In the genomic region with DNA sequence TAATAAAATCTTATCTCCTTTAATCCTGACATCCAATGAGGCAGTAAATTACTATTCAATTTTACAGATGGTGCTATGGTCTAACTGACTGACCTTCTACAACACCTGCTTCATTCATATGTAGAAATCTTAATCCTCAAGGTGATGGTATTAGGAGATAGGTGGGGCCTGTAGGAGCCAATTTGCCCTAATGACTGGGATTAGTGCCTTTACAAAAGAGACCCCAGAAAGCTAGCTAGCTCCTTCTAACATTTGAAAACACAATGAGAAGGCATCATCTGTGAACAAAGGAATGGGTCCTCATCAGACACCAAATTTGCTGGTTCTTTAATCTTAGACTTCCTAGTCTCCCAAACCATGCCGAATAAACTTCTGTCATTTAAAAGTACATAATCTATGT, we compare ENCODE assay signal across 1 cellular context.
TF ChIP-seq lines count a peak whose summit lies in the region.

No MANE protein-coding gene starts in this region.

TF ChIP-seq in A549, 52 proteins besides CTCF, POLR2A, EP300 and RAD21 (continued from another document):
- TF ChIP-seq, protein P1, sequence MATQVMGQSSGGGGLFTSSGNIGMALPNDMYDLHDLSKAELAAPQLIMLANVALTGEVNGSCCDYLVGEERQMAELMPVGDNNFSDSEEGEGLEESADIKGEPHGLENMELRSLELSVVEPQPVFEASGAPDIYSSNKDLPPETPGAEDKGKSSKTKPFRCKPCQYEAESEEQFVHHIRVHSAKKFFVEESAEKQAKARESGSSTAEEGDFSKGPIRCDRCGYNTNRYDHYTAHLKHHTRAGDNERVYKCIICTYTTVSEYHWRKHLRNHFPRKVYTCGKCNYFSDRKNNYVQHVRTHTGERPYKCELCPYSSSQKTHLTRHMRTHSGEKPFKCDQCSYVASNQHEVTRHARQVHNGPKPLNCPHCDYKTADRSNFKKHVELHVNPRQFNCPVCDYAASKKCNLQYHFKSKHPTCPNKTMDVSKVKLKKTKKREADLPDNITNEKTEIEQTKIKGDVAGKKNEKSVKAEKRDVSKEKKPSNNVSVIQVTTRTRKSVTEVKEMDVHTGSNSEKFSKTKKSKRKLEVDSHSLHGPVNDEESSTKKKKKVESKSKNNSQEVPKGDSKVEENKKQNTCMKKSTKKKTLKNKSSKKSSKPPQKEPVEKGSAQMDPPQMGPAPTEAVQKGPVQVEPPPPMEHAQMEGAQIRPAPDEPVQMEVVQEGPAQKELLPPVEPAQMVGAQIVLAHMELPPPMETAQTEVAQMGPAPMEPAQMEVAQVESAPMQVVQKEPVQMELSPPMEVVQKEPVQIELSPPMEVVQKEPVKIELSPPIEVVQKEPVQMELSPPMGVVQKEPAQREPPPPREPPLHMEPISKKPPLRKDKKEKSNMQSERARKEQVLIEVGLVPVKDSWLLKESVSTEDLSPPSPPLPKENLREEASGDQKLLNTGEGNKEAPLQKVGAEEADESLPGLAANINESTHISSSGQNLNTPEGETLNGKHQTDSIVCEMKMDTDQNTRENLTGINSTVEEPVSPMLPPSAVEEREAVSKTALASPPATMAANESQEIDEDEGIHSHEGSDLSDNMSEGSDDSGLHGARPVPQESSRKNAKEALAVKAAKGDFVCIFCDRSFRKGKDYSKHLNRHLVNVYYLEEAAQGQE (IDR thresholded peaks at IDR 0.05) = no peak
- TF ChIP-seq JUN (IDR thresholded peaks at IDR 0.05) (no peak), CEBPB (IDR thresholded peaks at IDR 0.05) (no peak), ZC3H11A (IDR thresholded peaks at IDR 0.05) (no peak), SMC3 (IDR thresholded peaks at IDR 0.05) (no peak), RNF2 (IDR thresholded peaks at IDR 0.05; ENCODE audit: borderline replicate concordance, low read depth) (no peak), HOXB13 (CRISPR knock-in tag; IDR thresholded peaks at IDR 0.05; ENCODE audit: low read depth) (no peak), ESRRA (IDR thresholded peaks at IDR 0.05; ENCODE audit: borderline replicate concordance, low read length) (no peak), CHD2 (IDR thresholded peaks at IDR 0.05; ENCODE audit: low read length, partially characterized antibody) (no peak), NFE2L2 (conservative IDR thresholded peaks at IDR 0.05; ENCODE audit: low read length) (no peak), TP53 (CRISPR knock-in tag; IDR thresholded peaks at IDR 0.05) (no peak), BHLHE40 (IDR thresholded peaks at IDR 0.05; ENCODE audit: low read depth, low read length) (no peak)
